8 cellular contexts compared by ENCODE assay signal in the genomic region with DNA sequence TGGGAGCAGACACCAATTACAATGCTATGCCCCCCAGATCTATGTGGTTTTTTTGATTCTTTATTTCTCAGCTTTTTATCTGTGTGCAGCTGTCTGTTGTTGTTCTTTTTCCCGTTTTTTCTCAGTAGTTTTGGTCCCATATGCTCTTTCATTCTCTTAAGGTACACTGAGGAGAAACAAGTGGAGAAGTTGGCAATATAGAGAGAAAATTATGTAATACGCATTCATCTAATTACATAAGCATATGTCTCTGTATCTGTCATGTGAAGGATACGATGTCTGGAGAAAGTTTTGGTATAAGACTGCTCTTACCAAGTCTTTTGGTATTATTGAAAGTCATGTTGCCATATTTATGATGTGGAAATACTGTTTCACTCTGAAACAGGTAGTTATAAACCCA.
"Had no signal": no experiment of that assay in that cellular context is flagged by ENCODE, and none has a peak within 500 bp of the region (broad histone marks: within the 10 kb centered on the region; RNA-seq: fewer than 3 reads in every experiment).

No MANE protein-coding gene starts in this region.

- H3K4me1 ChIP-seq: HAP-1 had no signal

- H3K9ac ChIP-seq: GM23248 had no signal

- DNase-seq: GM23248, GOT3, H7, HFFc6 had no signal

- H3K36me3 ChIP-seq: HAP-1 had no signal

- H3K4me3 ChIP-seq: GM23248, HAP-1 had no signal

- ATAC-seq: HCT116, HepG2 had no signal

- H3K27ac ChIP-seq: GM23248, HL-60 had no signal
